32 cellular contexts compared by ENCODE assay signal in genomic region chr1:220673921-220674320, GRCh38.
"Had no signal": no experiment of that assay in that cellular context is flagged by ENCODE, and none has a peak within 500 bp of the region (broad histone marks: within the 10 kb centered on the region; RNA-seq: fewer than 3 reads in every experiment).

No MANE protein-coding gene starts in this region.

- H3K4me1 ChIP-seq: adrenal gland, body of pancreas, breast epithelium had no signal

- H3K27me3 ChIP-seq: adrenal gland, body of pancreas, brain microvascular endothelial cell, breast epithelium had no signal

- H3K4me3 ChIP-seq: adrenal gland, body of pancreas, breast epithelium had no signal

- H3K27ac ChIP-seq: adrenal gland, body of pancreas, brain microvascular endothelial cell, breast epithelium, VCaP had no signal

- H3K36me3 ChIP-seq: adrenal gland, brain microvascular endothelial cell, breast epithelium had no signal

- H3K9me3 ChIP-seq: adrenal gland, body of pancreas had no signal

- DNase-seq: activated B cell treated with CpG ODN at 0.5 μM for 24 hours; activated CD4-positive, alpha-beta memory T cell treated with anti-CD3 and anti-CD28 coated beads for 36 hours; activated CD4-positive, alpha-beta T cell treated with anti-CD3 and anti-CD28 coated beads for 4 hours; activated CD4-positive, alpha-beta T cell treated with anti-CD3 and anti-CD28 coated beads, Interleukin-2, amount 10 ng/mL, durations not matched to agents 24 days and 14 days; activated CD4-positive, alpha-beta T cell treated with anti-CD3 and anti-CD28 coated beads, Interleukin-2, amount 50 U/mL, for 1 hour; activated CD4-positive, alpha-beta T cell treated with anti-CD3 and anti-CD28 coated beads, Interleukin-2, amount 50 U/mL, for 4 hours; activated CD4-positive, CD25-positive, alpha-beta regulatory T cell treated with anti-CD3 and anti-CD28 coated beads, Interleukin-2, amount 50 U/mL, for 72 hours; activated CD8-positive, alpha-beta memory T cell treated with anti-CD3 and anti-CD28 coated beads, Interleukin-2, amount 50 U/mL, for 4 hours; activated CD8-positive, alpha-beta T cell treated with anti-CD3 and anti-CD28 coated beads for 36 hours; activated effector memory CD4-positive, alpha-beta T cell treated with anti-CD3 and anti-CD28 coated beads, Interleukin-2, amount 50 U/mL, for 16 hours; activated gamma-delta T cell treated with Interleukin-2 at 50 U/mL for 16 hours; activated naive CD4-positive, alpha-beta T cell; activated naive CD4-positive, alpha-beta T cell treated with anti-CD3 and anti-CD28 coated beads for 36 hours; activated naive CD4-positive, alpha-beta T cell treated with anti-CD3 and anti-CD28 coated beads, Interleukin-2, amount 50 U/mL, for 16 hours; activated naive CD8-positive, alpha-beta T cell treated with anti-CD3 and anti-CD28 coated beads for 36 hours; activated T-cell treated with anti-CD3 and anti-CD28 coated beads for 4 hours; activated T-cell treated with anti-CD3 and anti-CD28 coated beads, Interleukin-2, amount 50 U/mL, for 1 hour; activated T-cell treated with anti-CD3 and anti-CD28 coated beads, Interleukin-2, amount 50 U/mL, for 4 hours; activated T-cell treated with anti-CD3 and anti-CD28 coated beads, Interleukin-2, amount 50 U/mL, for 72 hours; adrenal gland; amniotic stem cell; aorta; body of pancreas; brain microvascular endothelial cell; central memory CD4-positive, alpha-beta T cell; T-helper 1 cell; T-helper 2 cell; T-helper 9 cell had no signal

- ATAC-seq: activated CD8-positive, alpha-beta T cell treated with anti-CD3 and anti-CD28 coated beads for 36 hours; activated naive CD4-positive, alpha-beta T cell treated with anti-CD3 and anti-CD28 coated beads, Interleukin-2, amount 50 U/mL, for 72 hours; activated T-cell treated with anti-CD3 and anti-CD28 coated beads, Interleukin-2, amount 50 U/mL, for 4 hours; activated T-cell treated with anti-CD3 and anti-CD28 coated beads, Interleukin-2, amount 50 U/mL, for 72 hours; activated T-helper 17 cell treated with anti-CD3 and anti-CD28 coated beads, Interleukin-2, amount 50 U/mL, for 72 hours; body of pancreas had no signal
